Comparison of ENCODE assay signal across 1 cellular context in genomic region chr6:3214898-3215297, GRCh38.
TF ChIP-seq lines count a peak whose summit lies in the region.

No MANE protein-coding gene starts in this region.

TF ChIP-seq in K562, 482 proteins besides CTCF, POLR2A, EP300 and RAD21:
- TF ChIP-seq VEZF1 (CRISPR knock-in tag; IDR thresholded peaks at IDR 0.05) = no peak
- no peak for TF ChIP-seq ZNF512 (tag; IDR thresholded peaks at IDR 0.05)
- TF ChIP-seq ZKSCAN1 (IDR thresholded peaks at IDR 0.05; ENCODE audit: low read depth, low read length) = no peak
- no peak for TF ChIP-seq SMARCC2 (IDR thresholded peaks at IDR 0.05; ENCODE audit: low read depth)
- no peak for TF ChIP-seq SNIP1 (IDR thresholded peaks at IDR 0.05; ENCODE audit: low read depth)
- TF ChIP-seq CEBPZ (IDR thresholded peaks at IDR 0.05; ENCODE audit: borderline replicate concordance, low read depth, low read length) = no peak
- no peak for TF ChIP-seq ZBTB9 (CRISPR knock-in tag; IDR thresholded peaks at IDR 0.05)
- no peak for TF ChIP-seq EGR1 (conservative IDR thresholded peaks at IDR 0.05)
- TF ChIP-seq HNRNPUL1 (IDR thresholded peaks at IDR 0.05; ENCODE audit: low read length) = no peak
